8 cellular contexts compared by ENCODE assay signal in the genomic region with DNA sequence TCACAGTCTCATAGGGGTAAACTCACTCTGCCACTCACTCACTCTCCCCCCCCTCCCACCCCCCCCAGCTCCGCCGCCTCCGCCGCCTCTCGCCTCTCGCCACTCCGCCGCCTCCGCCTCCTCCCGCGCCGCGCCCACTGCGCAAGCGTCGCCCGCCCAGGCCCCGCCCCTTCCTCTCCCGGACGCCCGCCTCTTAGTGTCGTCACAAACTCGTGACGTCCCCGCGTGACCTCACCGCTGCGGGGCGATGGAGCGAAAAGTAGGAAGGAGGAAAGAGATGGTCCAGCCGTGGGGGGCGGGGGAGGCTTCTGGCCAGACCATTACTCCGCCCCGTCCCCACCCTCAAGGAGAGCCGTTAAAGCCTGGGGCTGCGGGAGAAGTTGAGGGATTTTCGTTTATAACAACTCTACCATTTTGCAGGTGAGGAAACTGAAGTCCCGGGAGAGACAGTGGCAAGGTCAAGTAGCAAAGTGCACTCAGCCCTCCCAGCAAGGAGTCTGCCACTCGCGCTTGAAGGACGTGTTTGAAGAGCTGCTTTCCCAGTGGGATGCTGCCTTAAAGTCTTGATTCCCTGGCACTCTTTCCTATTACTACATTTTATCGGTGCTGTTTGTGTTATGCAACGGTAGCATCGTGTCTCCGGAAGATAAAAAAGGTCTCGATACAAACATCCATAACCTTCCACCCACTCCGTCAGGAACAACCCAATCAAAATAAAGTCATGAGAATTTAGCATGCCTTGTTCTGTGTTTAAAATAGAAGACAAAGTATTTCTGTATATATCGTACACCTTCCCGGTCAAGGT. TPM values are rescaled to one million over a fixed set of nuclear protein-coding genes. Genes with fewer than 3 reads are reported as not detected.
DNase-seq lines count a peak whose midpoint lies in the region; ATAC-seq and TF ChIP-seq lines count a peak whose summit lies in the region.

A gene (minus strand): TSS at position 29 of the 805 bp plus-strand sequence. CDS start 164 bp downstream, outside the sequence.

- H3K36me3 ChIP-seq in OCI-LY1 (ENCODE audit: insufficient read depth, low read length) (peaks cover 17% of the 10 kb centered on the region; the same call in 1 of the 2 replicates), mesodermal cell (ENCODE audit: control insufficient read depth, insufficient read depth, low read length) (peaks cover 11% of the 10 kb centered on the region)

- H3F3A ChIP-seq in OCI-LY1 (ENCODE audit: insufficient read depth, low read length): no peaks in the 10 kb centered on the region

- ATAC-seq in GM21423 (IDR thresholded peaks at IDR 0.05; ENCODE audit: unreplicated experiment): peak; percentile 77

- 8 to 44% methylated on average over 4 to 14 of the region's 49 CpGs for WGBS in mesodermal cell (ENCODE audit: insufficient coverage in 2 of 2), 2 experiments

- H3K9me3 ChIP-seq in OCI-LY1 (ENCODE audit: low read length): no peaks in the 10 kb centered on the region
- H3K9me3 ChIP-seq in mesodermal cell (ENCODE audit: control insufficient read depth, low read length): no peaks in the 10 kb centered on the region

- H3K4me1 ChIP-seq in OCI-LY1 (ENCODE audit: insufficient read depth, low read length, severe bottlenecking) (peaks cover 50% of the 10 kb centered on the region), mesodermal cell (ENCODE audit: control insufficient read depth, insufficient read depth, low read length, poor library complexity, severe bottlenecking) (peaks cover 5% of the 10 kb centered on the region)

- H3K4me3 ChIP-seq in OCI-LY1 (ENCODE audit: low read depth, low read length, poor library complexity, severe bottlenecking) (peak within 1 kb of the TSS; percentile 74), mesodermal cell (ENCODE audit: extremely low read depth, insufficient read depth, low read length, poor library complexity, severe bottlenecking) (peak within 1 kb of the TSS; percentile 75)

- H3K79me2 ChIP-seq in OCI-LY1 (ENCODE audit: insufficient read depth, low read length): peaks cover 45% of the 10 kb centered on the region

- H3K9ac ChIP-seq in OCI-LY1 (ENCODE audit: low read length): peak within 1 kb of the TSS; percentile 84

- peak within 1 kb of the TSS; percentile 69 for H3K27ac ChIP-seq in OCI-LY1 (ENCODE audit: low read depth, low read length, poor library complexity, severe bottlenecking)
- H3K27ac ChIP-seq in mesodermal cell (ENCODE audit: low read depth, low read length, severe bottlenecking): peak within 1 kb of the TSS; percentile 43

- peak within 1 kb of the TSS; percentile 84 for H3K4me2 ChIP-seq in OCI-LY1 (ENCODE audit: low read length)

- no peaks in the 10 kb centered on the region for H4K20me1 ChIP-seq in OCI-LY1 (ENCODE audit: insufficient read depth, low read length)

- no peaks in the 10 kb centered on the region for H3K9me2 ChIP-seq in OCI-LY1 (ENCODE audit: low read depth, low read length)

- DNase-seq in COR-L47 (lab: John Stamatoyannopoulos, UW) (peak; percentile 92), HuH-7 (ENCODE audit: low spot score) (peak; percentile 67)
- DNase-seq in activated CD8-positive, alpha-beta memory T cell treated with anti-CD3 and anti-CD28 coated beads, Interleukin-2, amount 50 U/mL, for 4 hours: peak; percentile 98
- peak; percentile 96 for DNase-seq in stimulated activated CD8-positive, alpha-beta memory T cell treated with anti-CD3 and anti-CD28 coated beads, Interleukin-15, amount 100 ng/mL, for 24 hours (ENCODE audit: low read depth)

- H2AFZ ChIP-seq in OCI-LY1 (ENCODE audit: low read length): no peak within 1 kb of the TSS

- in situ Hi-C loops in endometrial microvascular endothelial cells (cut with HindIII; ENCODE audit: inconsistent ontology term, low pct_unique_long_range_greater_than_20kb, low sequenced_read_pairs): no loop called here

- no peaks in the 10 kb centered on the region for H3K27me3 ChIP-seq in OCI-LY1 (ENCODE audit: insufficient read depth, low read length)

- no peak for TF ChIP-seq CTCF in OCI-LY1 (IDR thresholded peaks at IDR 0.05; ENCODE audit: low read length)

RNA-seq across cellular contexts. Expression of the gene that starts here (rescaled TPM):
- 36.1 TPM for total RNA-seq in endometrial microvascular endothelial cells (ENCODE audit: inconsistent ontology term)
- 39.3 TPM for polyA plus RNA-seq in mesodermal cell (2013, experiment 1 of 2)
- polyA plus RNA-seq in mesodermal cell (2013, experiment 2 of 2): 35.9 TPM

Comparison
In these comparisons a context has a peak if more than half of its experiments do, and no peak if none do; other contexts are left out.
1. Peak in every context shown above with its lines: DNase-seq, ATAC-seq, H3K4me3 ChIP-seq and H3K27ac ChIP-seq.